ENCODE assay signal across 8 cellular contexts in genomic region chr5:160419458-160420330, GRCh38. TPM values are rescaled to one million over a fixed set of nuclear protein-coding genes. Genes with fewer than 3 reads are reported as not detected.
DNase-seq lines count a peak whose midpoint lies in the region; ATAC-seq and TF ChIP-seq lines count a peak whose summit lies in the region.

No MANE protein-coding gene starts in this region.

- H3K4me3 ChIP-seq in AG10803 (ENCODE audit: low read length) (peak overlapping the region; percentile 97), SJCRH30 (peak overlapping the region; percentile 69), fibroblast of lung (replicated peaks in 1 of 4; ENCODE audit: control extremely low read depth in 1 of 4, insufficient read depth in 1 of 4, low read depth in 3 of 4, low read length in 4 of 4) (peak overlapping the region; percentile 93 to 99 (median 96)), skeletal muscle satellite cell (ENCODE audit: low read length) (peak overlapping the region; percentile 82)

- peak overlapping the region; percentile 73 for H3K27ac ChIP-seq in SJCRH30
- H3K27ac ChIP-seq in fibroblast of lung (ENCODE audit: insufficient read depth, low read length), result peak overlapping the region; percentile 96

- no peaks in the 10 kb centered on the region for H4K20me1 ChIP-seq in fibroblast of lung (ENCODE audit: control insufficient read depth, extremely low read depth, insufficient read depth, low read length)

- H3K9me3 ChIP-seq in SJCRH30 (replicated peaks) (no peaks in the 10 kb centered on the region), fibroblast of lung (ENCODE audit: control insufficient read depth, insufficient read depth, low read depth, low read length) (no peaks in the 10 kb centered on the region), skeletal muscle satellite cell (replicated peaks; ENCODE audit: low read length) (no peaks in the 10 kb centered on the region)

- H2AFZ ChIP-seq in fibroblast of lung (ENCODE audit: low read length), result peak overlapping the region; percentile 73

- H3K4me2 ChIP-seq in fibroblast of lung (ENCODE audit: extremely low read depth, insufficient read depth, low read length), result peak overlapping the region; percentile 89
- peak overlapping the region; percentile 85 for H3K4me2 ChIP-seq in skeletal muscle satellite cell (ENCODE audit: low read length)

- DNase-seq in AG10803 (ENCODE audit: low read depth) (no peak), SJCRH30 (peak in 1 of 2 experiments; percentile 36), fibroblast of lung (ENCODE audit: low read depth in 2 of 2) (no peak), H4 (ENCODE audit: low spot score) (no peak), islet precursor cell (no peak)
- no peak for DNase-seq in activated CD8-positive, alpha-beta memory T cell treated with anti-CD3 and anti-CD28 coated beads, Interleukin-2, amount 50 U/mL, for 48 hours

- H3K79me2 ChIP-seq in fibroblast of lung (ENCODE audit: control insufficient read depth, insufficient read depth, low read length), result peaks cover 53% of the 10 kb centered on the region

- TF ChIP-seq CTCF in AG10803 (conservative IDR thresholded peaks at IDR 0.05; ENCODE audit: low read length) (no peak), fibroblast of lung (conservative IDR thresholded peaks at IDR 0.05 in 1 of 2, IDR thresholded peaks at IDR 0.05 in 1 of 2; ENCODE audit: low read depth in 1 of 2, low read length in 2 of 2) (no peak)

- H3K27me3 ChIP-seq in SJCRH30, result no peaks in the 10 kb centered on the region
- H3K27me3 ChIP-seq in fibroblast of lung (ENCODE audit: control insufficient read depth, insufficient read depth, low read length), result no peaks in the 10 kb centered on the region
- no peaks in the 10 kb centered on the region for H3K27me3 ChIP-seq in skeletal muscle satellite cell (ENCODE audit: control insufficient read depth, insufficient read depth, low read length)

- H3K36me3 ChIP-seq in SJCRH30 (peaks cover 14% of the 10 kb centered on the region), fibroblast of lung (ENCODE audit: control insufficient read depth, insufficient read depth, low read length) (no peaks in the 10 kb centered on the region), skeletal muscle satellite cell (ENCODE audit: insufficient read depth, low read length) (peaks cover 2% of the 10 kb centered on the region)

- H3K9ac ChIP-seq in fibroblast of lung (ENCODE audit: insufficient read depth, low read length) (peak overlapping the region; percentile 90), skeletal muscle satellite cell (ENCODE audit: low read depth, low read length) (peak overlapping the region; percentile 91)

- peak; percentile 37 for ATAC-seq in GM21528 (IDR thresholded peaks at IDR 0.05; ENCODE audit: low FRiP score, unreplicated experiment)

- H3K4me1 ChIP-seq in SJCRH30 (peaks cover 33% of the 10 kb centered on the region), fibroblast of lung (ENCODE audit: control insufficient read depth, extremely low read depth, insufficient read depth, low read length) (peaks cover 10% of the 10 kb centered on the region), skeletal muscle satellite cell (ENCODE audit: control insufficient read depth, insufficient read depth, low read length) (peaks cover 36% of the 10 kb centered on the region)

RNA-seq across cellular contexts. Expression of gene SLU7, which starts 0.8 kb away (rescaled TPM):
- total RNA-seq in SJCRH30 (2014; rRNA removed; shearing (Covaris generic)), result 38.1 and 45.7 TPM in 2 replicates
- 74.5 and 79.4 TPM in 2 replicates for total RNA-seq in fibroblast of lung
- polyA plus RNA-seq in fibroblast of lung, result 35.6 and 47.1 TPM in 2 replicates
- polyA plus RNA-seq in fibroblast of lung (2012), result 43.0 and 51.9 TPM in 2 replicates
- 2.3 and 16.7 TPM in 2 replicates for polyA minus RNA-seq in fibroblast of lung (ENCODE audit: low replicate concordance)
- total RNA-seq in skeletal muscle satellite cell (2012; rRNA removed), result 35.4 and 35.5 TPM in 2 replicates
- total RNA-seq in H4 (2014; rRNA removed; shearing (Covaris generic)), result 23.1 and 48.3 TPM in 2 replicates

RNA-seq across cellular contexts. Expression of gene PTTG1, which starts 2.0 kb away (rescaled TPM):
- total RNA-seq in SJCRH30 (2014; rRNA removed; shearing (Covaris generic)), result 383 and 394 TPM in 2 replicates
- total RNA-seq in fibroblast of lung, result 17.5 and 77.5 TPM in 2 replicates
- polyA plus RNA-seq in fibroblast of lung, result 108 and 363 TPM in 2 replicates
- polyA plus RNA-seq in fibroblast of lung (2012), result 41.7 and 143 TPM in 2 replicates
- polyA minus RNA-seq in fibroblast of lung (ENCODE audit: low replicate concordance), result 12.6 and 40.9 TPM in 2 replicates
- total RNA-seq in skeletal muscle satellite cell (2012; rRNA removed), result 144 and 177 TPM in 2 replicates
- total RNA-seq in H4 (2014; rRNA removed; shearing (Covaris generic)), result 530 and 556 TPM in 2 replicates

RNA-seq across cellular contexts. Expression of gene FAM200C, which starts 19.8 kb away (rescaled TPM):
- total RNA-seq in SJCRH30 (2014; rRNA removed; shearing (Covaris generic)), result 10.3 and 10.4 TPM in 2 replicates
- total RNA-seq in fibroblast of lung, result 4.9 and 5.3 TPM in 2 replicates
- 1.8 and 4.0 TPM in 2 replicates for polyA plus RNA-seq in fibroblast of lung
- polyA plus RNA-seq in fibroblast of lung (2012), result 1.3 and 2.0 TPM in 2 replicates
- polyA minus RNA-seq in fibroblast of lung (ENCODE audit: low replicate concordance), result not detected in 2 replicates
- total RNA-seq in skeletal muscle satellite cell (2012; rRNA removed), result 3.3 and 4.6 TPM in 2 replicates
- 7.0 and 10.3 TPM in 2 replicates for total RNA-seq in H4 (2014; rRNA removed; shearing (Covaris generic))

RNA-seq across cellular contexts. Expression of gene C1QTNF2, which starts 49.3 kb away (rescaled TPM):
- total RNA-seq in SJCRH30 (2014; rRNA removed; shearing (Covaris generic)), result 21.1 TPM in 2 replicates
- 0.77 and 2.3 TPM in 2 replicates for total RNA-seq in fibroblast of lung
- polyA plus RNA-seq in fibroblast of lung, result 2.3 and 4.5 TPM in 2 replicates
- polyA plus RNA-seq in fibroblast of lung (2012), result 2.7 and 6.0 TPM in 2 replicates
- 2.8 and 5.6 TPM in 2 replicates for polyA minus RNA-seq in fibroblast of lung (ENCODE audit: low replicate concordance)
- 0.44 TPM in 1 of 2 replicates, not detected in the other for total RNA-seq in skeletal muscle satellite cell (2012; rRNA removed)
- total RNA-seq in H4 (2014; rRNA removed; shearing (Covaris generic)), result 2.2 and 2.6 TPM in 2 replicates
